ENCODE assay signal across 23 cellular contexts in the genomic region with DNA sequence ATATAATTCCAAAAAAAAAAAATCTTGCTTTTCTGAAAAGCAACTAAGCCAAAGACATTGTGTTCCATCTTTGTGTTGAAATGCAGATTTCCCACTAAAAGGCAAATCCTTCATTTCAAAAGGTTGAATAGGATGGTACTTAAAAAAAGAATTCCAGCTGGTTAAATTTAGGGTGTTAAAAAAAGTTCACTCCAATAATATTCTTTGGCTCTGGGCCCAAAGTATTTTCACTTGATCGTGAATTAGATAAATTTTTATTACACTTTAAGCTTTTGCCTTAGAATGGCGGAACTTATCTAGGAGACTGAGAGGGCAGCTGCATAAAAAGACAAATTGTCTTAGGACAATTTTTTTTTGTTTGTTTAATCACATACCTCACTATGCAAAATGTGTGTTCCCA.
"Had no signal": no experiment of that assay in that cellular context is flagged by ENCODE, and none has a peak within 500 bp of the region (broad histone marks: within the 10 kb centered on the region; RNA-seq: fewer than 3 reads in every experiment).

No MANE protein-coding gene starts in this region.

- H3K4me1 Mint-ChIP-seq: activated naive CD4-positive, alpha-beta T cell treated with anti-CD3 and anti-CD28 coated beads, Interleukin-2, amount 10 ng/mL, durations not matched to agents 7 days and 5 days; activated naive CD8-positive, alpha-beta T cell treated with anti-CD3 and anti-CD28 coated beads for 36 hours had no signal

- H3K27me3 Mint-ChIP-seq: activated CD8-positive, alpha-beta T cell treated with anti-CD3 and anti-CD28 coated beads for 36 hours; activated naive CD8-positive, alpha-beta T cell treated with anti-CD3 and anti-CD28 coated beads for 36 hours had no signal

- H3K4me3 Mint-ChIP-seq: activated CD8-positive, alpha-beta T cell treated with anti-CD3 and anti-CD28 coated beads for 36 hours; activated naive CD4-positive, alpha-beta T cell treated with anti-CD3 and anti-CD28 coated beads, Interleukin-2, amount 10 ng/mL, durations not matched to agents 7 days and 5 days; activated naive CD8-positive, alpha-beta T cell treated with anti-CD3 and anti-CD28 coated beads for 36 hours; activated T-cell treated with anti-CD3 and anti-CD28 coated beads, Interleukin-2, amount 50 U/mL, for 72 hours had no signal

- H3K36me3 Mint-ChIP-seq: activated naive CD4-positive, alpha-beta T cell treated with anti-CD3 and anti-CD28 coated beads, Interleukin-2, amount 10 ng/mL, durations not matched to agents 7 days and 5 days; activated naive CD8-positive, alpha-beta T cell treated with anti-CD3 and anti-CD28 coated beads for 36 hours had no signal

- ATAC-seq: activated CD4-positive, CD25-positive, alpha-beta regulatory T cell treated with anti-CD3 and anti-CD28 coated beads, Interleukin-2, amount 50 U/mL, for 24 hours; activated CD8-positive, alpha-beta T cell treated with anti-CD3 and anti-CD28 coated beads for 36 hours; activated T-cell treated with anti-CD3 and anti-CD28 coated beads, Interleukin-2, amount 50 U/mL, for 72 hours; Panc1; Right ventricle myocardium inferior had no signal

- H3K4me3 ChIP-seq: SK-N-MC had no signal

- H3K27ac Mint-ChIP-seq: activated CD8-positive, alpha-beta T cell treated with anti-CD3 and anti-CD28 coated beads for 36 hours; activated naive CD4-positive, alpha-beta T cell treated with anti-CD3 and anti-CD28 coated beads, Interleukin-2, amount 10 ng/mL, durations not matched to agents 7 days and 5 days; activated naive CD8-positive, alpha-beta T cell treated with anti-CD3 and anti-CD28 coated beads for 36 hours; activated T-cell treated with anti-CD3 and anti-CD28 coated beads, Interleukin-2, amount 50 U/mL, for 72 hours; activated T-helper 2 cell treated with anti-CD3 and anti-CD28 coated beads, Interferon-gamma antibody, Interleukin-2, Interleukin-4, amounts not matched to agents 10 μg/mL and 5 μg/mL and 100 μg/mL, durations not matched to agents 14 hours and 24 hours and 36 hours had no signal

- H3K9me3 Mint-ChIP-seq: activated CD8-positive, alpha-beta T cell treated with anti-CD3 and anti-CD28 coated beads for 36 hours; activated naive CD4-positive, alpha-beta T cell treated with anti-CD3 and anti-CD28 coated beads, Interleukin-2, amount 10 ng/mL, durations not matched to agents 7 days and 5 days; activated naive CD8-positive, alpha-beta T cell treated with anti-CD3 and anti-CD28 coated beads for 36 hours; activated T-cell treated with anti-CD3 and anti-CD28 coated beads, Interleukin-2, amount 50 U/mL, for 72 hours; activated T-helper 2 cell treated with anti-CD3 and anti-CD28 coated beads, Interferon-gamma antibody, Interleukin-2, Interleukin-4, amounts not matched to agents 10 μg/mL and 5 μg/mL and 100 μg/mL, durations not matched to agents 14 hours and 24 hours and 36 hours had no signal

- DNase-seq: activated CD4-positive, alpha-beta T cell treated with anti-CD3 and anti-CD28 coated beads for 4 hours; activated CD8-positive, alpha-beta memory T cell treated with anti-CD3 and anti-CD28 coated beads, Interleukin-2, amount 50 U/mL, for 4 hours; activated CD8-positive, alpha-beta T cell treated with anti-CD3 and anti-CD28 coated beads for 36 hours; activated gamma-delta T cell treated with Interleukin-2 at 50 U/mL for 16 hours; activated naive CD4-positive, alpha-beta T cell treated with anti-CD3 and anti-CD28 coated beads, Interleukin-2, amount 10 ng/mL, durations not matched to agents 7 days and 5 days; activated naive CD8-positive, alpha-beta T cell treated with anti-CD3 and anti-CD28 coated beads for 36 hours; activated T-cell treated with anti-CD3 and anti-CD28 coated beads, Interleukin-2, amount 50 U/mL, for 72 hours; NCI-H1092 treated with DMSO at 0.1 percent for 48 hours; NCI-H1417 treated with DMSO at 0.1 percent for 48 hours; NCI-H1694; NCI-H2029 treated with DMSO at 0.1 percent for 48 hours; NCI-H510A treated with DMSO at 0.1 percent for 48 hours; NCI-H69; NK-92 treated with Interleukin-12 subunit alpha and Interleukin-12 subunit beta, amount 100 ng/mL, for 24 hours; OCI-M1; RPMI8226; T-helper 1 cell had no signal

- H3K27ac ChIP-seq: SK-N-MC, VCaP had no signal
